Comparison of ENCODE assay signal across 8 cellular contexts in the genomic region with DNA sequence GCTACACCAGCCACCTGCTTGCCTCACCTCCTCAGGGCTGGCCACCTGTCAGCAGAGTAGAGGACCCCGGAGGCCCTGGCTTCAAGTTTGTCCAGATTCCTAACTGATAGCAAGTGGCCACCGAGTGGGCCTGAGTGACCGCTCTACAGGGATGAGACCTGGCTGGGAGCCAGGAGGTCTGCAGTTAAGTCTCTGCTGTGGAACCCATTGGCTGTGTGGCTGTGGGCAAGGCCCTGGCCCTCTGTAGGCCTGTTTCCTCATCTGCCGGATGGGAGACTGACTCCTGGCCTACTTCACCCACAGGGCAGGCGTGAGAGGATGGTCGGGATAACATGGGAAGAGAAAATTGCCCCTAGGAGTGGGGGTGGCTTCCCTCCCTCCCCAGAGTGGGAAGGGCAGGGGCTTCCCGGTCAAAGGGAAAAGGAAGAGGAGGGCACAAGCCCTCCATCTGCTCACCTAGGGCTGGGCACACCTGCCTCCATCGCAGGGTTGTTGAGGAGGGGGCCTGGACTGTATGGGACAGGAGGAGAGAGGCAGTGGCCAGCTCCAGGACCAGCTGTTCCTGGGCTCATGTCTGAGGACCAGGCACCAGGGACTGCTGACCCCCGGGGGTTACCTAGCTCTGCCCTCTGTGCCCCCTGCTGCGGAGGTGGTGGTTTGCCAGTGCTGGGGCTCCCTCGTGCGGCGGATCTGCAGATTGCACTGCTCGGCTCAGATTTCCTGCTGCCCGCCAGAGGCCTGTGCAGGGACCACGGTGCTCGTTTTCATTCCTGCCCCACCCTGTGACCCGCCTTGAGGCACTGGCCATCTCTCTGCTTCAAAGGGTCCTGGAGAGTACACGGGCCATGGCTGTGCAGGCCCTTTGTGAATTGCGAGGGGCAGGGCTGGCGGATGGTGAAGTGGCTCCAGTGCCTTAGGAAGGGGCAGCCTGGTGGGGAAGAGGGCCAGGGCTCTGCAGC. TPM values are rescaled to one million over a fixed set of nuclear protein-coding genes. Genes with fewer than 3 reads are reported as not detected.
DNase-seq lines count a peak whose midpoint lies in the region; ATAC-seq, FAIRE-seq and TF ChIP-seq lines count a peak whose summit lies in the region.

No MANE protein-coding gene starts in this region.

- no TSS peak for BruUV-seq in HepG2 (replicated peaks; lab: Mats Ljungman, UMichigan)

- WGBS in HepG2 (ENCODE audit: low lambda C conversion rate) = 81% methylated on average over 4 of the region's 21 CpGs

- intact Hi-C loops in HepG2 (cut with micrococcal nuclease; ENCODE audit: unreplicated experiment) = no loop called here

- no peak overlapping the region for H3K4me3 ChIP-seq in HepG2 (replicated peaks in 1 of 3; ENCODE audit: insufficient read depth in 1 of 3, low read depth in 2 of 3, low read length in 3 of 3)

- TF ChIP-seq EP300 in HepG2 (IDR thresholded peaks at IDR 0.05; ENCODE audit: low read depth in 2 of 2, low read length in 2 of 2) (no peak), HepG2 (CRISPR knock-in tag; IDR thresholded peaks at IDR 0.05; ENCODE audit: borderline replicate concordance) (no peak)

- H3K27me3 ChIP-seq in HepG2 (ENCODE audit: control insufficient read depth in 1 of 2, insufficient read depth in 2 of 2, low read length in 2 of 2) = no peaks in the 10 kb centered on the region

- H3K9me3 ChIP-seq in HepG2 (ENCODE audit: low read length) = no peaks in the 10 kb centered on the region

- CTCF ChIA-PET in HepG2 (lab: Yijun Ruan, JAX; ENCODE audit: low intra/inter-chr PET ratio, low total read pairs) = interaction anchor here (0.9 to 2.2 kb wide), 4 partner anchors 14 to 307 kb away, joined by 3 to 9 read pairs (median 4); no protein-coding TSS in a partner anchor

- no peak overlapping the region for H3K4me2 ChIP-seq in HepG2 (ENCODE audit: low read depth, low read length)

- H4K20me1 ChIP-seq in HepG2 (ENCODE audit: insufficient read depth, low read length) = no peaks in the 10 kb centered on the region

- in situ Hi-C loops in HepG2 (cut with HindIII; ENCODE audit: extremely low pct_ligation_motif_present, low pct_unique_long_range_greater_than_20kb) = loop anchor here (25.0 kb wide), 1 partner anchor 198 kb away; a partner anchor contains a TSS

- H3K27ac ChIP-seq in HepG2 (ENCODE audit: extremely low read length, insufficient read depth, low read length) = no peak overlapping the region

- peak; percentile 98 for TF ChIP-seq CTCF in HepG2 (CRISPR knock-in tag; IDR thresholded peaks at IDR 0.05)

- H2AFZ ChIP-seq in HepG2 (ENCODE audit: low read length) = no peak overlapping the region

- TF ChIP-seq RAD21 in HepG2 (CRISPR knock-in tag; IDR thresholded peaks at IDR 0.05) = peak; percentile 95

- ATAC-seq in HepG2 = peak; percentile 81

- POLR2A ChIA-PET in HepG2 (lab: Yijun Ruan, JAX) = interaction anchor here (2.5 kb wide), 1 partner anchor 9 kb away, joined by 10 read pairs; a partner anchor contains a TSS

- no peaks in the 10 kb centered on the region for H3K4me1 ChIP-seq in HepG2 (ENCODE audit: insufficient read depth, low read length)

- FAIRE-seq in HepG2 (lab: Jason Lieb, UNC) = no peak

- H3K79me2 ChIP-seq in HepG2 (ENCODE audit: insufficient read depth, low read length) = no peaks in the 10 kb centered on the region

- no peak for TF ChIP-seq POLR2A in HepG2 (IDR thresholded peaks at IDR 0.05; ENCODE audit: insufficient read depth in 1 of 2, low read depth in 2 of 2, low read length in 2 of 2)

- DNase-seq in NCI-H1436 (lab: John Stamatoyannopoulos, UW) (peak; percentile 29), NCI-H1436 treated with DMSO at 0.1 percent for 48 hours (lab: John Stamatoyannopoulos, UW) (no peak), NCI-H146 treated with DMSO at 0.1 percent for 48 hours (lab: John Stamatoyannopoulos, UW; ENCODE audit: unreplicated experiment) (peak; percentile 9), HepG2 (ENCODE audit: low spot score) (peak; percentile 25), dedifferentiated amniotic fluid mesenchymal stem cell (ENCODE audit: extremely low spot score) (no peak)
- DNase-seq in activated CD4-positive, CD25-positive, alpha-beta regulatory T cell treated with anti-CD3 and anti-CD28 coated beads, Interleukin-2, amount 50 U/mL, for 72 hours = peak; percentile 88
- DNase-seq in central memory CD4-positive, alpha-beta T cell = peak; percentile 70
- peak; percentile 36 for DNase-seq in stimulated activated CD8-positive, alpha-beta memory T cell treated with anti-CD3 and anti-CD28 coated beads, Interleukin-12 subunit alpha, Interleukin-12 subunit beta, amount 100 ng/mL, for 24 hours (ENCODE audit: extremely low read depth)

- no peaks in the 10 kb centered on the region for H3K36me3 ChIP-seq in HepG2 (replicated peaks in 1 of 2; ENCODE audit: control insufficient read depth in 1 of 2, insufficient read depth in 2 of 2, low read length in 2 of 2)

- H3K9ac ChIP-seq in HepG2 (ENCODE audit: insufficient read depth, low read depth, low read length) = no peak overlapping the region

RNA-seq across cellular contexts. Expression of a gene that starts 9.1 kb away (rescaled TPM):
- 38.0 and 47.5 TPM in 2 replicates for total RNA-seq in HepG2 (2016; rRNA removed; fragmentation: Illumina TruSeq; extraction: Trizol)
- 28.2 and 30.9 TPM in 2 replicates for total RNA-seq in HepG2 (2016; cell fraction: cytosol; rRNA removed; fragmentation: Illumina TruSeq; extraction: Trizol; ENCODE audit: low read depth)
- 40.1 and 47.2 TPM in 2 replicates for total RNA-seq in HepG2 (2016; cell fraction: insoluble cytoplasmic fraction; rRNA removed; fragmentation: Illumina TruSeq; extraction: Trizol)
- total RNA-seq in HepG2 (2016; cell fraction: membrane; rRNA removed; fragmentation: Illumina TruSeq; extraction: Trizol) = 56.8 and 65.1 TPM in 2 replicates
- 25.8 and 26.4 TPM in 2 replicates for total RNA-seq in HepG2 (2016; cell fraction: nucleus; rRNA removed; fragmentation: Illumina TruSeq; extraction: Trizol)
- polyA plus RNA-seq in HepG2 (2011; rRNA removed) = 55.7 and 68.1 TPM in 2 replicates
- polyA plus RNA-seq in HepG2 (2011; cell fraction: cytosol; rRNA removed) = 36.1 and 44.8 TPM in 2 replicates
- polyA plus RNA-seq in HepG2 (2011; cell fraction: nucleus; rRNA removed) = 196 and 210 TPM in 2 replicates
- polyA plus RNA-seq in HepG2 (2012) = 39.2 and 42.0 TPM in 2 replicates
- 28.1 and 35.4 TPM in 2 replicates for polyA plus RNA-seq in HepG2 (2016; cell fraction: cytosol; fragmentation: Illumina TruSeq; extraction: Trizol; ENCODE audit: low read depth)
- polyA plus RNA-seq in HepG2 (2016; cell fraction: insoluble cytoplasmic fraction; fragmentation: Illumina TruSeq; extraction: Trizol; ENCODE audit: low read depth) = 45.3 and 52.8 TPM in 2 replicates
- 52.1 and 54.5 TPM in 2 replicates for polyA plus RNA-seq in HepG2 (2016; cell fraction: membrane; fragmentation: Illumina TruSeq; extraction: Trizol; ENCODE audit: low read depth)
- 60.6 and 65.4 TPM in 2 replicates for polyA plus RNA-seq in HepG2 (2016; cell fraction: nucleus; fragmentation: Illumina TruSeq; extraction: Trizol; ENCODE audit: insufficient read depth, low read depth)
- polyA minus RNA-seq in HepG2 (2011; rRNA and poly(A)+ RNA removed; ENCODE audit: low replicate concordance) = 29.8 and 53.8 TPM in 2 replicates
- 18.0 and 18.1 TPM in 2 replicates for polyA minus RNA-seq in HepG2 (2011; cell fraction: cytosol; rRNA and poly(A)+ RNA removed)
- 23.8 and 32.3 TPM in 2 replicates for polyA minus RNA-seq in HepG2 (2011; cell fraction: nucleus; rRNA and poly(A)+ RNA removed)

RNA-seq across cellular contexts. Expression of a gene that starts 10.6 kb away (rescaled TPM):
- total RNA-seq in HepG2 (2016; rRNA removed; fragmentation: Illumina TruSeq; extraction: Trizol) = 3.4 and 3.8 TPM in 2 replicates
- 1.4 and 1.6 TPM in 2 replicates for total RNA-seq in HepG2 (2016; cell fraction: cytosol; rRNA removed; fragmentation: Illumina TruSeq; extraction: Trizol; ENCODE audit: low read depth)
- total RNA-seq in HepG2 (2016; cell fraction: insoluble cytoplasmic fraction; rRNA removed; fragmentation: Illumina TruSeq; extraction: Trizol) = 2.6 and 3.9 TPM in 2 replicates
- 5.9 and 6.0 TPM in 2 replicates for total RNA-seq in HepG2 (2016; cell fraction: membrane; rRNA removed; fragmentation: Illumina TruSeq; extraction: Trizol)
- 6.6 and 8.7 TPM in 2 replicates for total RNA-seq in HepG2 (2016; cell fraction: nucleus; rRNA removed; fragmentation: Illumina TruSeq; extraction: Trizol)
- 8.0 and 8.9 TPM in 2 replicates for polyA plus RNA-seq in HepG2 (2011; rRNA removed)
- polyA plus RNA-seq in HepG2 (2011; cell fraction: cytosol; rRNA removed) = 9.0 and 9.2 TPM in 2 replicates
- 13.1 and 15.6 TPM in 2 replicates for polyA plus RNA-seq in HepG2 (2011; cell fraction: nucleus; rRNA removed)
- polyA plus RNA-seq in HepG2 (2012) = 10.5 and 11.5 TPM in 2 replicates
- 3.5 and 4.0 TPM in 2 replicates for polyA plus RNA-seq in HepG2 (2016; cell fraction: cytosol; fragmentation: Illumina TruSeq; extraction: Trizol; ENCODE audit: low read depth)
- 8.8 and 12.5 TPM in 2 replicates for polyA plus RNA-seq in HepG2 (2016; cell fraction: insoluble cytoplasmic fraction; fragmentation: Illumina TruSeq; extraction: Trizol; ENCODE audit: low read depth)
- 12.1 and 12.7 TPM in 2 replicates for polyA plus RNA-seq in HepG2 (2016; cell fraction: membrane; fragmentation: Illumina TruSeq; extraction: Trizol; ENCODE audit: low read depth)
- polyA plus RNA-seq in HepG2 (2016; cell fraction: nucleus; fragmentation: Illumina TruSeq; extraction: Trizol; ENCODE audit: insufficient read depth, low read depth) = 27.6 and 29.1 TPM in 2 replicates
- 10.4 TPM in 2 replicates for polyA minus RNA-seq in HepG2 (2011; rRNA and poly(A)+ RNA removed; ENCODE audit: low replicate concordance)
- 8.1 and 8.3 TPM in 2 replicates for polyA minus RNA-seq in HepG2 (2011; cell fraction: cytosol; rRNA and poly(A)+ RNA removed)
- polyA minus RNA-seq in HepG2 (2011; cell fraction: nucleus; rRNA and poly(A)+ RNA removed) = 3.1 and 5.0 TPM in 2 replicates

RNA-seq across cellular contexts. Expression of a gene that starts 48.6 kb away (rescaled TPM):
- total RNA-seq in HepG2 (2016; rRNA removed; fragmentation: Illumina TruSeq; extraction: Trizol) = 12.3 and 12.8 TPM in 2 replicates
- total RNA-seq in HepG2 (2016; cell fraction: cytosol; rRNA removed; fragmentation: Illumina TruSeq; extraction: Trizol; ENCODE audit: low read depth) = 5.7 TPM in 2 replicates
- 12.6 and 14.1 TPM in 2 replicates for total RNA-seq in HepG2 (2016; cell fraction: insoluble cytoplasmic fraction; rRNA removed; fragmentation: Illumina TruSeq; extraction: Trizol)
- total RNA-seq in HepG2 (2016; cell fraction: membrane; rRNA removed; fragmentation: Illumina TruSeq; extraction: Trizol) = 10.9 and 11.6 TPM in 2 replicates
- 10.2 and 12.0 TPM in 2 replicates for total RNA-seq in HepG2 (2016; cell fraction: nucleus; rRNA removed; fragmentation: Illumina TruSeq; extraction: Trizol)
- polyA plus RNA-seq in HepG2 (2011; rRNA removed) = 2.4 and 3.8 TPM in 2 replicates
- polyA plus RNA-seq in HepG2 (2011; cell fraction: cytosol; rRNA removed) = 2.0 and 2.5 TPM in 2 replicates
- polyA plus RNA-seq in HepG2 (2011; cell fraction: nucleus; rRNA removed) = 2.3 TPM in 2 replicates
- 1.4 and 2.3 TPM in 2 replicates for polyA plus RNA-seq in HepG2 (2012)
- polyA plus RNA-seq in HepG2 (2016; cell fraction: cytosol; fragmentation: Illumina TruSeq; extraction: Trizol; ENCODE audit: low read depth) = 2.5 and 3.0 TPM in 2 replicates
- 12.7 and 13.5 TPM in 2 replicates for polyA plus RNA-seq in HepG2 (2016; cell fraction: insoluble cytoplasmic fraction; fragmentation: Illumina TruSeq; extraction: Trizol; ENCODE audit: low read depth)
- 4.7 and 4.8 TPM in 2 replicates for polyA plus RNA-seq in HepG2 (2016; cell fraction: membrane; fragmentation: Illumina TruSeq; extraction: Trizol; ENCODE audit: low read depth)
- polyA plus RNA-seq in HepG2 (2016; cell fraction: nucleus; fragmentation: Illumina TruSeq; extraction: Trizol; ENCODE audit: insufficient read depth, low read depth) = 7.1 and 8.3 TPM in 2 replicates
- 4.6 and 20.8 TPM in 2 replicates for polyA minus RNA-seq in HepG2 (2011; rRNA and poly(A)+ RNA removed; ENCODE audit: low replicate concordance)
- 2.7 and 3.9 TPM in 2 replicates for polyA minus RNA-seq in HepG2 (2011; cell fraction: cytosol; rRNA and poly(A)+ RNA removed)
- 5.7 and 7.3 TPM in 2 replicates for polyA minus RNA-seq in HepG2 (2011; cell fraction: nucleus; rRNA and poly(A)+ RNA removed)

Comparison
In these comparisons a context has a peak if more than half of its experiments do, and no peak if none do; other contexts are left out.
1. DNase-seq: peak in NCI-H1436 (single experiment), NCI-H146 treated with DMSO at 0.1 percent for 48 hours (single experiment), activated CD4-positive, CD25-positive, alpha-beta regulatory T cell treated with anti-CD3 and anti-CD28 coated beads, Interleukin-2, amount 50 U/mL, for 72 hours (single experiment), central memory CD4-positive, alpha-beta T cell (single experiment), HepG2 (single experiment) and stimulated activated CD8-positive, alpha-beta memory T cell treated with anti-CD3 and anti-CD28 coated beads, Interleukin-12 subunit alpha, Interleukin-12 subunit beta, amount 100 ng/mL, for 24 hours (single experiment); none in NCI-H1436 treated with DMSO at 0.1 percent for 48 hours (single experiment) and dedifferentiated amniotic fluid mesenchymal stem cell (single experiment).